ENCODE assay signal across 21 cellular contexts in genomic region chr21:33368576-33368975, GRCh38.
"Had no signal": no experiment of that assay in that cellular context is flagged by ENCODE, and none has a peak within 500 bp of the region (broad histone marks: within the 10 kb centered on the region; RNA-seq: fewer than 3 reads in every experiment).

No MANE protein-coding gene starts in this region.

- H3K27ac ChIP-seq: esophagus squamous epithelium, heart right ventricle, pancreas, right lobe of liver, thoracic aorta had no signal

- H3K9me3 ChIP-seq: pancreas had no signal

- H3K36me3 ChIP-seq: esophagus squamous epithelium, heart right ventricle, pancreas, right lobe of liver, thoracic aorta had no signal

- H3K4me1 Mint-ChIP-seq: stimulated activated effector memory CD8-positive, alpha-beta T cell treated with anti-CD3 and anti-CD28 coated beads, Interleukin-12 subunit alpha, Interleukin-12 subunit beta, amount 100 ng/mL, for 72 hours had no signal

- H3K27ac Mint-ChIP-seq: activated naive CD8-positive, alpha-beta T cell; activated T-helper 2 cell treated with anti-CD3 and anti-CD28 coated beads, Interferon-gamma antibody, Interleukin-2, Interleukin-4, amounts not matched to agents 10 μg/mL and 5 μg/mL and 100 μg/mL, durations not matched to agents 14 hours and 24 hours and 36 hours; stimulated activated effector memory CD8-positive, alpha-beta T cell treated with anti-CD3 and anti-CD28 coated beads, Interleukin-12 subunit alpha, Interleukin-12 subunit beta, amount 100 ng/mL, for 72 hours had no signal

- H3K27me3 ChIP-seq: esophagus squamous epithelium, heart right ventricle, pancreas, right lobe of liver had no signal

- DNase-seq: activated CD4-positive, alpha-beta T cell treated with anti-CD3 and anti-CD28 coated beads for 48 hours; activated CD4-positive, CD25-positive, alpha-beta regulatory T cell; activated T-cell treated with anti-CD3 and anti-CD28 coated beads for 4 hours; cerebellar nuclear complex; effector CD8-positive, alpha-beta T cell; esophagus squamous epithelium; heart right ventricle; kidney glomerular epithelial cell; mesenchymal stem cell; mucosa of descending colon; naive thymus-derived CD4-positive, alpha-beta T cell; pancreas; right lobe of liver; stimulated activated CD4-positive, alpha-beta T cell treated with anti-CD3 and anti-CD28 coated beads, Interleukin-15, amount 100 ng/mL, for 24 hours; stimulated activated CD4-positive, alpha-beta T cell treated with anti-CD3 and anti-CD28 coated beads, Interleukin-4, amount 100 ng/mL, for 24 hours had no signal

- FAIRE-seq: bronchial epithelial cell, pancreas, small intestine had no signal

- ATAC-seq: heart right ventricle; naive thymus-derived CD4-positive, alpha-beta T cell; pancreas; right lobe of liver; stimulated activated effector memory CD8-positive, alpha-beta T cell treated with anti-CD3 and anti-CD28 coated beads, Interleukin-12 subunit alpha, Interleukin-12 subunit beta, amount 100 ng/mL, for 72 hours had no signal

- H3K36me3 Mint-ChIP-seq: stimulated activated effector memory CD8-positive, alpha-beta T cell treated with anti-CD3 and anti-CD28 coated beads, Interleukin-12 subunit alpha, Interleukin-12 subunit beta, amount 100 ng/mL, for 72 hours had no signal

- H3K4me3 Mint-ChIP-seq: activated naive CD8-positive, alpha-beta T cell; naive thymus-derived CD4-positive, alpha-beta T cell; stimulated activated effector memory CD8-positive, alpha-beta T cell treated with anti-CD3 and anti-CD28 coated beads, Interleukin-12 subunit alpha, Interleukin-12 subunit beta, amount 100 ng/mL, for 72 hours had no signal

- H3K27me3 Mint-ChIP-seq: activated naive CD8-positive, alpha-beta T cell had no signal

- H3K4me1 ChIP-seq: pancreas, right lobe of liver had no signal

- H3K4me3 ChIP-seq: esophagus squamous epithelium, heart right ventricle, mucosa of descending colon, pancreas, right lobe of liver, thoracic aorta had no signal
